In genomic region chr2:105557515-105557914, GRCh38 we compare ENCODE assay signal across 10 cellular contexts.
"Had no signal": no experiment of that assay in that cellular context is flagged by ENCODE, and none has a peak within 500 bp of the region (broad histone marks: within the 10 kb centered on the region; RNA-seq: fewer than 3 reads in every experiment).

No MANE protein-coding gene starts in this region.

- H3K36me3 ChIP-seq: colonic mucosa, gastrocnemius medialis, thyroid gland, uterus had no signal

- DNase-seq: activated CD4-positive, alpha-beta T cell treated with anti-CD3 and anti-CD28 coated beads, Interleukin-2, amount 10 ng/mL, durations not matched to agents 7 days and 5 days; activated naive CD8-positive, alpha-beta T cell treated with anti-CD3 and anti-CD28 coated beads for 36 hours; colonic mucosa; effector CD4-positive, alpha-beta T cell; gastrocnemius medialis; kidney glomerular epithelial cell; thyroid gland had no signal

- H3K79me2 ChIP-seq: hepatocyte had no signal

- H3K4me2 ChIP-seq: hepatocyte had no signal

- H3K9me3 ChIP-seq: colonic mucosa, gastrocnemius medialis, thyroid gland, uterus had no signal

- H3K4me1 ChIP-seq: colonic mucosa, gastrocnemius medialis, uterus had no signal

- H2AFZ ChIP-seq: hepatocyte had no signal

- H3K27ac ChIP-seq: colonic mucosa, gastrocnemius medialis, hepatocyte, SK-N-MC, thyroid gland, uterus had no signal

- H3K27me3 ChIP-seq: colonic mucosa, thyroid gland, uterus had no signal

- H3K4me3 ChIP-seq: colonic mucosa, gastrocnemius medialis, hepatocyte, SK-N-MC, thyroid gland, uterus had no signal

- ATAC-seq: gastrocnemius medialis had no signal
